Comparison of ENCODE assay signal across 23 cellular contexts in genomic region chr7:105979405-105979804, GRCh38.
"Had no signal": no experiment of that assay in that cellular context is flagged by ENCODE, and none has a peak within 500 bp of the region (broad histone marks: within the 10 kb centered on the region; RNA-seq: fewer than 3 reads in every experiment).

No MANE protein-coding gene starts in this region.

- ATAC-seq: HepG2 had no signal

- DNase-seq: IMR-90, Karpas-422, KG1, MG63, NCI-H1092, NCI-H1105 treated with DMSO at 0.1 percent for 48 hours, NCI-H1417 treated with DMSO at 0.1 percent for 48 hours, NCI-H146, NCI-H187, NCI-H2029, NCI-H2081 treated with DMSO at 0.1 percent for 48 hours, NCI-H2171, NCI-H226, NCI-H446, NCI-H524, NCI-H526 treated with DMSO at 0.1 percent for 48 hours, NCI-H748 treated with DMSO at 0.1 percent for 48 hours, RPMI8226, SHP77, SK-N-SH, SW 1271 had no signal

- H3K27me3 ChIP-seq: MG63 had no signal

- H3K9me3 ChIP-seq: MG63, SK-N-SH had no signal

- FAIRE-seq: HepG2, RCC 7860 had no signal

- H3K36me3 ChIP-seq: MG63 had no signal

- H3K4me3 ChIP-seq: MG63 had no signal
